In the genomic region with DNA sequence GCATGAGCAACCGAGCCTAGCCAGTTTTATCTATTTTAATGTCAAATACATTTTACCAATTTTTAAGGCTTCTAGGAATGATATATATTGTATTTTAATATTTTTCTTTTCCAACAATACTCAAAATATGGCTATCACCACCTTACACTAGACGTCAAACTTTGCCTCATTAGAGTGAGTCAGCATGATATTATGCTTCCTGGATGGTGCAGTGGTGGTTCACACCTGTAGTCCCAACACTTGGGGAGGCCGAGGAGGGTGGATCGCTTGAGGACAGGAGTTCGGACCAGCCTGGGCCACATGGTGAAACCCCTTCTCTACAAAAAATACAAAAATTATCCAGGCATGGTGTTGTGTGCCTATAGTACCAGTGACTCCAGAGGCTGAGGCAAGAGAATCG, we compare ENCODE assay signal across 15 cellular contexts. TPM values are rescaled to one million over a fixed set of nuclear protein-coding genes. Genes with fewer than 3 reads are reported as not detected.
DNase-seq lines count a peak whose midpoint lies in the region; ATAC-seq, FAIRE-seq and TF ChIP-seq lines count a peak whose summit lies in the region.
"Had no signal": no experiment of that assay in that cellular context is flagged by ENCODE, and none has a peak within 500 bp of the region (broad histone marks: within the 10 kb centered on the region; RNA-seq: fewer than 3 reads in every experiment).

No MANE protein-coding gene starts in this region.

- H2AFZ ChIP-seq in ACC112 (ENCODE audit: low read length, unreplicated experiment): peak overlapping the region; percentile 62
- H2AFZ ChIP-seq in astrocyte (ENCODE audit: low read depth, low read length): no peak overlapping the region
- H2AFZ ChIP-seq in GM23338: no peak overlapping the region

- H3K27ac ChIP-seq in ACC112 (ENCODE audit: low read depth, low read length) (peak overlapping the region; percentile 15; the same call in 1 of the 2 replicates), astrocyte (ENCODE audit: low read depth, low read length) (no peak overlapping the region), foreskin keratinocyte (no peak overlapping the region), GM23338 (ENCODE audit: low read depth) (no peak overlapping the region)
- H3K27ac ChIP-seq: SK-N-MC had no signal

- no peaks in the 10 kb centered on the region for H3K36me3 Mint-ChIP-seq in astrocyte (ENCODE audit: low read depth, unreplicated experiment)
- H3K36me3 Mint-ChIP-seq in GM23338 (ENCODE audit: low read depth): no peaks in the 10 kb centered on the region

- no peaks in the 10 kb centered on the region for H3K9me3 Mint-ChIP-seq in astrocyte (ENCODE audit: unreplicated experiment)
- no peaks in the 10 kb centered on the region for H3K9me3 Mint-ChIP-seq in GM23338

- H3K4me1 Mint-ChIP-seq in astrocyte (ENCODE audit: low read depth, unreplicated experiment): peaks cover 8% of the 10 kb centered on the region
- peaks cover 4% of the 10 kb centered on the region for H3K4me1 Mint-ChIP-seq in GM23338

- ATAC-seq in foreskin keratinocyte (peak; percentile 66), GM23338 (no peak)

- H3K27me3 ChIP-seq in ACC112 (ENCODE audit: insufficient read depth, low read length): no peaks in the 10 kb centered on the region
- H3K27me3 ChIP-seq in astrocyte (ENCODE audit: insufficient read depth, low read length): no peaks in the 10 kb centered on the region
- no peaks in the 10 kb centered on the region for H3K27me3 ChIP-seq in foreskin keratinocyte
- no peaks in the 10 kb centered on the region; the same call in 1 of the 2 replicates for H3K27me3 ChIP-seq in GM23338 (ENCODE audit: insufficient read depth)

- H3K4me2 ChIP-seq in astrocyte (ENCODE audit: low read length) (peak overlapping the region; percentile 16), GM23338 (no peak overlapping the region)

- no peaks in the 10 kb centered on the region for H3K9me3 ChIP-seq in astrocyte (ENCODE audit: insufficient read depth, low read depth, low read length)

- H3F3A ChIP-seq in GM23338 (replicated peaks; ENCODE audit: low read depth): no peaks in the 10 kb centered on the region

- FAIRE-seq in astrocyte (lab: Jason Lieb, UNC): no peak
- FAIRE-seq in frontal cortex (lab: Jason Lieb, UNC): no peak

- peak; percentile 6 for DNase-seq in HT1080 (ENCODE audit: low read depth)
- DNase-seq in astrocyte (ENCODE audit: low read depth): no peak
- DNase-seq in foreskin keratinocyte: peak in 1 of 2 donors; percentile 30
- DNase-seq in NCI-H774 (lab: John Stamatoyannopoulos, UW): no peak
- DNase-seq in frontal cortex (ENCODE audit: low spot score in 2 of 2): no peak
- DNase-seq in GM23338 (ENCODE audit: low spot score): no peak
- no peak for DNase-seq in NAMALWA (ENCODE audit: low spot score)
- DNase-seq: COR-L47, MV-4-11, NCI-H1417 treated with DMSO at 0.1 percent for 48 hours, NCI-H2029, NCI-H2171 treated with DMSO at 0.1 percent for 48 hours, NCI-H748 treated with DMSO at 0.1 percent for 48 hours had no signal

- H3K9ac ChIP-seq in astrocyte (ENCODE audit: low read length): no peak overlapping the region

- TF ChIP-seq CTCF in astrocyte (IDR thresholded peaks at IDR 0.05; ENCODE audit: insufficient read depth, low read depth, low read length) (no peak), foreskin keratinocyte (conservative IDR thresholded peaks at IDR 0.05) (no peak), GM23338 (conservative IDR thresholded peaks at IDR 0.05; ENCODE audit: low read depth in 2 of 2) (no peak)

- peak overlapping the region; percentile 91 for H3K27ac Mint-ChIP-seq in astrocyte (ENCODE audit: unreplicated experiment)
- no peak overlapping the region for H3K27ac Mint-ChIP-seq in GM23338

- H4K20me1 ChIP-seq in astrocyte (ENCODE audit: insufficient read depth, low read length) (no peaks in the 10 kb centered on the region), GM23338 (replicated peaks; ENCODE audit: insufficient read depth) (no peaks in the 10 kb centered on the region)

- no peaks in the 10 kb centered on the region for H3K9me2 ChIP-seq in GM23338 (ENCODE audit: insufficient read depth)

- H3K36me3 ChIP-seq in ACC112 (ENCODE audit: insufficient read depth, low read length) (no peaks in the 10 kb centered on the region), astrocyte (ENCODE audit: insufficient read depth, low read length) (no peaks in the 10 kb centered on the region), GM23338 (ENCODE audit: insufficient read depth) (no peaks in the 10 kb centered on the region; the same call in 1 of the 2 replicates)

- H3K27me3 Mint-ChIP-seq in astrocyte (ENCODE audit: low read depth, unreplicated experiment) (peaks cover 3% of the 10 kb centered on the region), GM23338 (ENCODE audit: insufficient read depth, low read depth, poor library complexity) (peaks cover 7% of the 10 kb centered on the region)

- H3K4me3 Mint-ChIP-seq in astrocyte (ENCODE audit: unreplicated experiment) (no peak overlapping the region), GM23338 (no peak overlapping the region)

- H3K4me1 ChIP-seq in ACC112 (ENCODE audit: control insufficient read depth, insufficient read depth, low read length, unreplicated experiment) (peaks cover 8% of the 10 kb centered on the region), astrocyte (ENCODE audit: insufficient read depth, low read length) (peaks cover 5% of the 10 kb centered on the region), foreskin keratinocyte (peaks cover 7% of the 10 kb centered on the region), GM23338 (ENCODE audit: insufficient read depth) (peaks cover under 1% of the 10 kb centered on the region; the same call in 1 of the 2 replicates)

- H3K4me3 ChIP-seq in ACC112 (ENCODE audit: low read depth, low read length) (no peak overlapping the region), astrocyte (ENCODE audit: insufficient read depth, low read depth, low read length) (no peak overlapping the region), GM23338 (no peak overlapping the region)
- H3K4me3 ChIP-seq: SK-N-MC had no signal

- H3K79me2 ChIP-seq in ACC112 (ENCODE audit: control insufficient read depth, insufficient read depth, low read length, unreplicated experiment) (no peaks in the 10 kb centered on the region), astrocyte (ENCODE audit: insufficient read depth, low read length) (no peaks in the 10 kb centered on the region), GM23338 (replicated peaks; ENCODE audit: insufficient read depth) (no peaks in the 10 kb centered on the region)

TF ChIP-seq in GM23338, 12 proteins besides CTCF, POLR2A, EP300 and RAD21 (continues in another document):
- TF ChIP-seq POLR2AphosphoS5 (IDR thresholded peaks at IDR 0.05; ENCODE audit: low read depth): no peak
- no peak for TF ChIP-seq STAT1 (IDR thresholded peaks at IDR 0.05; ENCODE audit: unreplicated experiment)
- TF ChIP-seq, protein P1, sequence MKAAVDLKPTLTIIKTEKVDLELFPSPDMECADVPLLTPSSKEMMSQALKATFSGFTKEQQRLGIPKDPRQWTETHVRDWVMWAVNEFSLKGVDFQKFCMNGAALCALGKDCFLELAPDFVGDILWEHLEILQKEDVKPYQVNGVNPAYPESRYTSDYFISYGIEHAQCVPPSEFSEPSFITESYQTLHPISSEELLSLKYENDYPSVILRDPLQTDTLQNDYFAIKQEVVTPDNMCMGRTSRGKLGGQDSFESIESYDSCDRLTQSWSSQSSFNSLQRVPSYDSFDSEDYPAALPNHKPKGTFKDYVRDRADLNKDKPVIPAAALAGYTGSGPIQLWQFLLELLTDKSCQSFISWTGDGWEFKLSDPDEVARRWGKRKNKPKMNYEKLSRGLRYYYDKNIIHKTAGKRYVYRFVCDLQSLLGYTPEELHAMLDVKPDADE (IDR thresholded peaks at IDR 0.05): no peak
- no peak for TF ChIP-seq EZH2 (IDR thresholded peaks at IDR 0.05; ENCODE audit: low read depth, unreplicated experiment)
- no peak for TF ChIP-seq EZH2phosphoT487 (IDR thresholded peaks at IDR 0.05; ENCODE audit: unreplicated experiment)

RNA-seq across cellular contexts. Expression of a gene that starts 7.3 kb away (rescaled TPM):
- 5.2 and 8.2 TPM in 2 replicates for total RNA-seq in HT1080 (2014; rRNA removed; shearing (Covaris generic))
- polyA plus RNA-seq in HT1080 (2015; cell fraction: cytosol; rRNA removed): 8.1 and 10.0 TPM in 2 replicates
- polyA plus RNA-seq in HT1080 (2015; cell fraction: nucleus; rRNA removed): 7.6 and 8.4 TPM in 2 replicates
- total RNA-seq in astrocyte: 21.0 and 22.5 TPM in 2 replicates
- total RNA-seq in foreskin keratinocyte: 13.2 and 14.6 TPM in 2 replicates
- 3.1 and 3.8 TPM in 2 replicates for polyA plus RNA-seq in foreskin keratinocyte
- total RNA-seq in frontal cortex: 38.3 TPM
- 52.1 and 53.4 TPM in 2 replicates for total RNA-seq in GM23338 (2014; rRNA removed; shearing (Covaris generic))
- 11.9 and 12.2 TPM in 2 replicates for polyA plus RNA-seq in GM23338 (2016; fragmentation: Nextera tagmentation; extraction: Ambion mirVana)

RNA-seq across cellular contexts. Expression of a gene that starts 28.2 kb away (rescaled TPM):
- total RNA-seq in HT1080 (2014; rRNA removed; shearing (Covaris generic)): 18.9 and 22.7 TPM in 2 replicates
- 7.7 and 8.8 TPM in 2 replicates for polyA plus RNA-seq in HT1080 (2015; cell fraction: cytosol; rRNA removed)
- polyA plus RNA-seq in HT1080 (2015; cell fraction: nucleus; rRNA removed): 2.5 and 3.2 TPM in 2 replicates
- total RNA-seq in astrocyte (12.2 and 12.6 TPM in 2 replicates), foreskin keratinocyte (11.0 and 12.8 TPM in 2 replicates), frontal cortex (6.9 TPM)
- polyA plus RNA-seq in foreskin keratinocyte (7.9 and 8.3 TPM in 2 replicates), GM23338 (2016; fragmentation: Nextera tagmentation; extraction: Ambion mirVana) (6.6 and 7.9 TPM in 2 replicates)
- total RNA-seq in GM23338 (2014; rRNA removed; shearing (Covaris generic)): 5.2 and 7.8 TPM in 2 replicates
